8 cellular contexts compared by ENCODE assay signal in genomic region chr18:34661464-34662087, GRCh38. TPM values are rescaled to one million over a fixed set of nuclear protein-coding genes. Genes with fewer than 3 reads are reported as not detected.
DNase-seq lines count a peak whose midpoint lies in the region; ATAC-seq and TF ChIP-seq lines count a peak whose summit lies in the region.

No MANE protein-coding gene starts in this region.

- no peaks in the 10 kb centered on the region for H3K79me2 ChIP-seq in KMS-11 (ENCODE audit: insufficient read depth, low read depth)

- no peaks in the 10 kb centered on the region for H3K9me3 ChIP-seq in SJSA1 (replicated peaks)

- H3K27ac ChIP-seq in KMS-11 = no peak overlapping the region
- 0 out of 2 replicates have a peak overlapping the region, but pooled peaks have one; percentile 1 for H3K27ac ChIP-seq in SJSA1

- H3K4me3 ChIP-seq in KMS-11 (IDR thresholded peaks at IDR 0.05; ENCODE audit: insufficient read depth, low read depth, low read length) = no peak overlapping the region
- no peak overlapping the region for H3K4me3 ChIP-seq in SJSA1

- no peak overlapping the region for H2AFZ ChIP-seq in KMS-11 (ENCODE audit: low read depth)

- H3K36me3 ChIP-seq in KMS-11 (ENCODE audit: insufficient read depth) = no peaks in the 10 kb centered on the region
- no peaks in the 10 kb centered on the region for H3K36me3 ChIP-seq in SJSA1

- H3K9ac ChIP-seq in KMS-11 = no peak overlapping the region

- H3K27me3 ChIP-seq in KMS-11 (ENCODE audit: insufficient read depth, low read depth) (no peaks in the 10 kb centered on the region), SJSA1 (replicated peaks) (no peaks in the 10 kb centered on the region)

- H3K4me1 ChIP-seq in KMS-11 (ENCODE audit: low read depth, poor library complexity, severe bottlenecking) = peaks cover 50% of the 10 kb centered on the region
- peaks cover 33% of the 10 kb centered on the region for H3K4me1 ChIP-seq in SJSA1 (replicated peaks)

- H3K4me2 ChIP-seq in KMS-11 = no peak overlapping the region

- H4K20me1 ChIP-seq in KMS-11 (ENCODE audit: insufficient read depth) = no peaks in the 10 kb centered on the region

- peak; percentile 22 to 46 for DNase-seq in NCI-H446 (lab: John Stamatoyannopoulos, UW)
- no peak for DNase-seq in NCI-H446 treated with DMSO at 0.1 percent for 48 hours (lab: John Stamatoyannopoulos, UW)
- DNase-seq in SJSA1 (ENCODE audit: low read depth in 1 of 2, low spot score in 2 of 2) = peak in 1 of 2 experiments; percentile 64
- DNase-seq in fibroblast of peridontal ligament (ENCODE audit: extremely low read depth) = peak; percentile 74
- DNase-seq in omental fat pad (ENCODE audit: low spot score) = no peak
- DNase-seq in activated T-cell treated with anti-CD3 and anti-CD28 coated beads, Interleukin-2, amount 50 U/mL, for 1 hour = no peak

- TF ChIP-seq CTCF in KMS-11 (conservative IDR thresholded peaks at IDR 0.05; ENCODE audit: low read depth, low read length) = peak; percentile 97
- peak in 1 of 3 donors; percentile 55 for TF ChIP-seq CTCF in omental fat pad (IDR thresholded peaks at IDR 0.05)

- ATAC-seq in GM21737 (IDR thresholded peaks at IDR 0.05; ENCODE audit: unreplicated experiment) (peak; percentile 75), omental fat pad (ENCODE audit: low FRiP score) (peak; percentile 37)

RNA-seq across cellular contexts. Expression of gene DTNA, which starts 48.5 kb away (rescaled TPM):
- total RNA-seq in SJSA1 (2014; rRNA removed; shearing (Covaris generic)) = 1.6 and 5.8 TPM in 2 replicates
- total RNA-seq in omental fat pad = 10 to 100 TPM; 22.7 to 60.5 (median 43.7) TPM

Comparison
In these comparisons a context has a peak if more than half of its experiments do, and no peak if none do; other contexts are left out.
1. DNase-seq: peak in NCI-H446 (2 of 2) and fibroblast of peridontal ligament (single experiment); none in NCI-H446 treated with DMSO at 0.1 percent for 48 hours (single experiment), omental fat pad (single experiment) and activated T-cell treated with anti-CD3 and anti-CD28 coated beads, Interleukin-2, amount 50 U/mL, for 1 hour (single experiment).